ENCODE assay signal across 1 cellular context in genomic region chr12:76866146-76866545, GRCh38.
TF ChIP-seq lines count a peak whose summit lies in the region.

No MANE protein-coding gene starts in this region.

TF ChIP-seq in neural cell, 6 proteins besides CTCF, POLR2A, EP300 and RAD21 (continued from another document):
- no peak for TF ChIP-seq REST (IDR thresholded peaks at IDR 0.05; ENCODE audit: borderline replicate concordance)
